Comparison of ENCODE assay signal across 14 cellular contexts in genomic region chr10:97707134-97707861, GRCh38.
"Had no signal": no experiment of that assay in that cellular context is flagged by ENCODE, and none has a peak within 500 bp of the region (broad histone marks: within the 10 kb centered on the region; RNA-seq: fewer than 3 reads in every experiment).

No MANE protein-coding gene starts in this region.

- DNase-seq: activated CD4-positive, alpha-beta T cell treated with anti-CD3 and anti-CD28 coated beads for 36 hours; activated CD8-positive, alpha-beta T cell treated with anti-CD3 and anti-CD28 coated beads, Interleukin-2, amount 10 ng/mL, durations not matched to agents 7 days and 5 days; activated naive CD4-positive, alpha-beta T cell; caudate nucleus; effector memory CD8-positive, alpha-beta T cell; hypothalamus; kidney glomerular epithelial cell; naive thymus-derived CD4-positive, alpha-beta T cell; occipital lobe; stimulated activated CD4-positive, alpha-beta T cell treated with anti-CD3 and anti-CD28 coated beads, Interleukin-2, amount 100 ng/mL, for 48 hours; T-helper 9 cell had no signal

- H3K4me1 ChIP-seq: prostate gland had no signal

- H3K4me3 ChIP-seq: lung, prostate gland had no signal

- H3K27ac ChIP-seq: epithelial cell of prostate had no signal

- H3K9me3 ChIP-seq: prostate gland had no signal

- H3K36me3 ChIP-seq: prostate gland had no signal

- ATAC-seq: activated CD4-positive, alpha-beta T cell treated with anti-CD3 and anti-CD28 coated beads for 36 hours; activated CD8-positive, alpha-beta T cell treated with anti-CD3 and anti-CD28 coated beads, Interleukin-2, amount 10 ng/mL, durations not matched to agents 7 days and 5 days; effector memory CD8-positive, alpha-beta T cell; naive thymus-derived CD4-positive, alpha-beta T cell had no signal
